Comparison of ENCODE assay signal across 29 cellular contexts in the genomic region with DNA sequence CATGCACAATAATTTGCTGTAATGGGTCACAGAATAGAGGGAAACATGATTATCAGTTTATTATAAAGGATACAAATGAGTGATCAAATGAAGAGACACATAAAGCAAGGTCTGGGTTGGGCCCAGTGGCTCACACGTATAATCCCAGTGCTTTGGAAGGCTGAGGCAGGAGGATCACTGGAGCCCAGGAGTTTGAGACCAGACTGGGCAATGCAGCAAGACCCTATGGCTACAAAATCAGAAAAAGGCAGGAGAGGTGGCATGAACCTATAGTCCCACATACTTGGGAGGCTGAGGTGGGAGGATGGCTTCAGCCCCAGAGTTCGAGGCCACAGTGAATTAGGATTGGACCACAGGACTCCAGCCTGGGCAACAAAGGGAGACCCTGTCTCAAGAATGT.
"Had no signal": no experiment of that assay in that cellular context is flagged by ENCODE, and none has a peak within 500 bp of the region (broad histone marks: within the 10 kb centered on the region; RNA-seq: fewer than 3 reads in every experiment).

No MANE protein-coding gene starts in this region.

- H3K27ac Mint-ChIP-seq: stimulated activated effector memory CD8-positive, alpha-beta T cell treated with anti-CD3 and anti-CD28 coated beads, Interleukin-12 subunit alpha, Interleukin-12 subunit beta, amount 100 ng/mL, for 72 hours; stimulated activated memory B cell treated with anti-CD40 and anti-IgM and Interleukin-4, amounts not matched to agents 10 μg/mL and 1 μg/mL and 100 μg/mL, for 72 hours; stimulated activated naive B cell treated with anti-CD40 and anti-IgM and Interleukin-4, amounts not matched to agents 10 μg/mL and 1 μg/mL and 100 μg/mL, for 72 hours; stimulated activated naive CD8-positive, alpha-beta T cell treated with anti-CD3 and anti-CD28 coated beads, Interleukin-15, amount 100 ng/mL, for 72 hours; stimulated activated naive CD8-positive, alpha-beta T cell treated with anti-CD3 and anti-CD28 coated beads, Interleukin-15, Interleukin-2, amounts not matched to agents 100 ng/mL and 50 ng/mL, for 24 hours; type B pancreatic cell had no signal

- H3K4me1 ChIP-seq: stomach, suprapubic skin, testis, thyroid gland, tibial artery, tibial nerve, transverse colon, upper lobe of left lung, upper lobe of right lung, uterus, vagina had no signal

- H3K4me3 Mint-ChIP-seq: stimulated activated effector memory CD8-positive, alpha-beta T cell treated with anti-CD3 and anti-CD28 coated beads, Interleukin-12 subunit alpha, Interleukin-12 subunit beta, amount 100 ng/mL, for 72 hours; stimulated activated memory B cell treated with anti-CD40 and anti-IgM and Interleukin-4, amounts not matched to agents 10 μg/mL and 1 μg/mL and 100 μg/mL, for 72 hours; stimulated activated naive B cell treated with anti-CD40 and anti-IgM and Interleukin-4, amounts not matched to agents 10 μg/mL and 1 μg/mL and 100 μg/mL, for 72 hours; stimulated activated naive CD8-positive, alpha-beta T cell treated with anti-CD3 and anti-CD28 coated beads, Interleukin-15, amount 100 ng/mL, for 72 hours; stimulated activated naive CD8-positive, alpha-beta T cell treated with anti-CD3 and anti-CD28 coated beads, Interleukin-15, Interleukin-2, amounts not matched to agents 100 ng/mL and 50 ng/mL, for 24 hours; type B pancreatic cell had no signal

- H3K4me1 Mint-ChIP-seq: stimulated activated effector memory CD8-positive, alpha-beta T cell treated with anti-CD3 and anti-CD28 coated beads, Interleukin-12 subunit alpha, Interleukin-12 subunit beta, amount 100 ng/mL, for 72 hours; stimulated activated memory B cell treated with anti-CD40 and anti-IgM and Interleukin-4, amounts not matched to agents 10 μg/mL and 1 μg/mL and 100 μg/mL, for 72 hours; stimulated activated naive B cell treated with anti-CD40 and anti-IgM and Interleukin-4, amounts not matched to agents 10 μg/mL and 1 μg/mL and 100 μg/mL, for 72 hours; stimulated activated naive CD8-positive, alpha-beta T cell treated with anti-CD3 and anti-CD28 coated beads, Interleukin-15, amount 100 ng/mL, for 72 hours had no signal

- FAIRE-seq: urothelium cell line had no signal

- H3K27ac ChIP-seq: stomach, suprapubic skin, testis, thoracic aorta, thyroid gland, tibial artery, tibial nerve, transverse colon, upper lobe of left lung, upper lobe of right lung, uterus, vagina had no signal

- H3K4me3 ChIP-seq: stomach, suprapubic skin, testis, thoracic aorta, thyroid gland, tibial artery, tibial nerve, transverse colon, upper lobe of left lung, upper lobe of right lung, uterus, vagina had no signal

- ATAC-seq: stimulated activated effector memory CD8-positive, alpha-beta T cell treated with anti-CD3 and anti-CD28 coated beads, Interleukin-12 subunit alpha, Interleukin-12 subunit beta, amount 100 ng/mL, for 72 hours; stimulated activated memory B cell treated with anti-CD40 and anti-IgM and Interleukin-4, amounts not matched to agents 10 μg/mL and 1 μg/mL and 100 μg/mL, for 72 hours; stimulated activated naive B cell treated with anti-CD40 and anti-IgM and Interleukin-4, amounts not matched to agents 10 μg/mL and 1 μg/mL and 100 μg/mL, for 72 hours; stimulated activated naive CD8-positive, alpha-beta T cell treated with anti-CD3 and anti-CD28 coated beads, Interleukin-15, amount 100 ng/mL, for 72 hours; stimulated activated naive CD8-positive, alpha-beta T cell treated with anti-CD3 and anti-CD28 coated beads, Interleukin-15, Interleukin-2, amounts not matched to agents 100 U/mL and 50 U/mL, for 24 hours; upper lobe of right lung had no signal

- H3K36me3 Mint-ChIP-seq: stimulated activated effector memory CD8-positive, alpha-beta T cell treated with anti-CD3 and anti-CD28 coated beads, Interleukin-12 subunit alpha, Interleukin-12 subunit beta, amount 100 ng/mL, for 72 hours; stimulated activated memory B cell treated with anti-CD40 and anti-IgM and Interleukin-4, amounts not matched to agents 10 μg/mL and 1 μg/mL and 100 μg/mL, for 72 hours; stimulated activated naive B cell treated with anti-CD40 and anti-IgM and Interleukin-4, amounts not matched to agents 10 μg/mL and 1 μg/mL and 100 μg/mL, for 72 hours; type B pancreatic cell had no signal

- H3K9me3 Mint-ChIP-seq: stimulated activated effector memory CD8-positive, alpha-beta T cell treated with anti-CD3 and anti-CD28 coated beads, Interleukin-12 subunit alpha, Interleukin-12 subunit beta, amount 100 ng/mL, for 72 hours; stimulated activated memory B cell treated with anti-CD40 and anti-IgM and Interleukin-4, amounts not matched to agents 10 μg/mL and 1 μg/mL and 100 μg/mL, for 72 hours; stimulated activated naive B cell treated with anti-CD40 and anti-IgM and Interleukin-4, amounts not matched to agents 10 μg/mL and 1 μg/mL and 100 μg/mL, for 72 hours; stimulated activated naive CD8-positive, alpha-beta T cell treated with anti-CD3 and anti-CD28 coated beads, Interleukin-15, amount 100 ng/mL, for 72 hours; stimulated activated naive CD8-positive, alpha-beta T cell treated with anti-CD3 and anti-CD28 coated beads, Interleukin-15, Interleukin-2, amounts not matched to agents 100 ng/mL and 50 ng/mL, for 24 hours; type B pancreatic cell had no signal

- H3K9me3 ChIP-seq: stomach, suprapubic skin, testis, thoracic aorta, thyroid gland, tibial artery, tibial nerve, transverse colon, upper lobe of left lung, upper lobe of right lung, uterus, vagina had no signal

- DNase-seq: stimulated activated CD4-positive, alpha-beta T cell treated with anti-CD3 and anti-CD28 coated beads, Interleukin-2, amount 100 ng/mL, for 48 hours; stimulated activated CD4-positive, alpha-beta T cell treated with anti-CD3 and anti-CD28 coated beads, Interleukin-4, amount 100 ng/mL, for 1 hour; stimulated activated CD4-positive, alpha-beta T cell treated with anti-CD3 and anti-CD28 coated beads, Interleukin-4, amount 100 ng/mL, for 24 hours; stimulated activated CD4-positive, alpha-beta T cell treated with anti-CD3 and anti-CD28 coated beads, Interleukin-4, amount 100 ng/mL, for 4 hours; stimulated activated CD8-positive, alpha-beta memory T cell treated with anti-CD3 and anti-CD28 coated beads, Interleukin-4, amount 100 ng/mL, for 48 hours; stimulated activated naive B cell treated with anti-CD40 and anti-IgM and Interleukin-4, amounts not matched to agents 10 μg/mL and 1 μg/mL and 100 μg/mL, for 72 hours; stimulated activated naive CD4-positive, alpha-beta T cell; stimulated activated naive CD4-positive, alpha-beta T cell treated with Interleukin-2 at 50 U/mL for 16 hours; stimulated activated naive CD8-positive, alpha-beta T cell treated with anti-CD3 and anti-CD28 coated beads, Interleukin-15, amount 100 ng/mL, for 72 hours; stimulated activated naive CD8-positive, alpha-beta T cell treated with anti-CD3 and anti-CD28 coated beads, Interleukin-15, Interleukin-2, amounts not matched to agents 100 U/mL and 50 U/mL, for 24 hours; stomach; substantia nigra; testis; thyroid gland; tibial artery; transverse colon; trophoblast cell; upper lobe of left lung; upper lobe of right lung; uterus had no signal

- H3K27me3 ChIP-seq: stomach, testis, thyroid gland, tibial artery, tibial nerve, transverse colon, upper lobe of left lung, upper lobe of right lung, uterus, vagina had no signal

- H3K36me3 ChIP-seq: stomach, suprapubic skin, thoracic aorta, thyroid gland, tibial artery, tibial nerve, transverse colon, upper lobe of left lung, upper lobe of right lung, uterus, vagina had no signal
